ENCODE assay signal across 17 cellular contexts in the genomic region with DNA sequence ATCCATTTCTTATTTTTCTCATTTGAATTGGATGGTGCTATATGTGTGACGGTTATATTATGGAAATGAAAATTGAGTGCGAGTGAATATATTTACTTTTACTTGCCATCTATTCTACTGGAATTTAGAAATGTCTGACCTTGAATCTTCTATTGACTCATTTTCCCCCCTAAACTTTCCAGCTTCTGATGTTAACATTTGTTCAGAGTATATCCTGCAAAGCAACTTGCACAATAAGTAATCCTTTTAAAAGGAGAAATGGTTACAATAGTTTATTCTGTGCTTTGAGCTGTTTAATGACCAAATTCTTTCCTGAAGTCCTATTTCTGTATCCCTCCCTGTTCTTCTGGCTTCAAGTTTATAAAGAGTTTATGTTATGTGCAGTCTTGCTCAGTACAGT.
A peak's percentile ranks its signal among the peaks of the same experiment; 100 is the strongest.
DNase-seq lines count a peak whose midpoint lies in the region; ATAC-seq and TF ChIP-seq lines count a peak whose summit lies in the region.
"Had no signal": no experiment of that assay in that cellular context is flagged by ENCODE, and none has a peak within 500 bp of the region (broad histone marks: within the 10 kb centered on the region; RNA-seq: fewer than 3 reads in every experiment).

No MANE protein-coding gene starts in this region.

- TF ChIP-seq POLR2A in esophagus muscularis mucosa (IDR thresholded peaks at IDR 0.05; ENCODE audit: low read depth), result no peak
- no peak for TF ChIP-seq POLR2A in testis (IDR thresholded peaks at IDR 0.05)

- H3K36me3 ChIP-seq in esophagus muscularis mucosa (peaks cover 0 to 17% (median 4%) of the 10 kb centered on the region in 4 donors), testis (ENCODE audit: low read depth, missing control alignments) (no peaks in the 10 kb centered on the region)

- H3K36me3 Mint-ChIP-seq in T-helper 17 cell (ENCODE audit: low read depth) (no peaks in the 10 kb centered on the region), osteocyte (ENCODE audit: unreplicated experiment) (peaks cover 28% of the 10 kb centered on the region)
- peaks cover 5% of the 10 kb centered on the region for H3K36me3 Mint-ChIP-seq in activated T-helper 1 cell treated with anti-CD3 and anti-CD28 coated beads, Interleukin-12 subunit alpha, Interleukin-12 subunit beta, Interleukin-2, Interleukin-4 antibody, amounts not matched to agents 30 ng/mL and 10 ng/mL and 1 ng/mL, durations not matched to agents 14 hours and 24 hours and 36 hours (ENCODE audit: low read depth)

- TF ChIP-seq EP300 in esophagus muscularis mucosa (IDR thresholded peaks at IDR 0.05), result no peak

- no peak for DNase-seq in T-helper 17 cell
- no peak for DNase-seq in esophagus muscularis mucosa (ENCODE audit: extremely low spot score)
- DNase-seq in osteocyte (ENCODE audit: extremely low spot score, unreplicated experiment), result no peak
- no peak for DNase-seq in testis
- DNase-seq in kidney tubule cell (ENCODE audit: low spot score), result no peak
- DNase-seq in activated T-helper 1 cell treated with anti-CD3 and anti-CD28 coated beads, Interleukin-12 subunit alpha, Interleukin-12 subunit beta, Interleukin-2, Interleukin-4 antibody, amounts not matched to agents 30 ng/mL and 10 ng/mL and 1 ng/mL, durations not matched to agents 14 hours and 24 hours and 36 hours (ENCODE audit: low spot score), result no peak
- DNase-seq: ACHN; CD4-positive, alpha-beta memory T cell; DMS79; Kasumi-1; MM.1S; NCI-H1092 treated with DMSO at 0.1 percent for 48 hours; NCI-H2227 treated with DMSO at 0.1 percent for 48 hours; NCI-H524 treated with DMSO at 0.1 percent for 48 hours had no signal

- H3K27ac ChIP-seq in esophagus muscularis mucosa (replicated peaks in 1 of 4) (peak overlapping the region; percentile 64 to 77 (median 69)), testis (peak overlapping the region; percentile 41 to 92)

- WGBS in esophagus muscularis mucosa, result 52% methylated on average over 2 of the region's 2 CpGs
- 60 to 65% methylated on average over 2 of the region's 2 CpGs for WGBS in testis, 2 donors

- ATAC-seq in T-helper 17 cell, result no peak
- ATAC-seq in HG03469 (IDR thresholded peaks at IDR 0.05; ENCODE audit: unreplicated experiment), result no peak

- no peaks in the 10 kb centered on the region for H3K27me3 ChIP-seq in esophagus muscularis mucosa
- no peaks in the 10 kb centered on the region for H3K27me3 ChIP-seq in testis

- peak overlapping the region in 1 of 4 donors; percentile 5 for H3K4me3 ChIP-seq in esophagus muscularis mucosa
- H3K4me3 ChIP-seq in testis, result no peak overlapping the region

- H3K27ac Mint-ChIP-seq in T-helper 17 cell (peak overlapping the region; percentile 2), osteocyte (ENCODE audit: unreplicated experiment) (no peak overlapping the region)
- no peak overlapping the region for H3K27ac Mint-ChIP-seq in activated T-helper 1 cell treated with anti-CD3 and anti-CD28 coated beads, Interleukin-12 subunit alpha, Interleukin-12 subunit beta, Interleukin-2, Interleukin-4 antibody, amounts not matched to agents 30 ng/mL and 10 ng/mL and 1 ng/mL, durations not matched to agents 14 hours and 24 hours and 36 hours
- H3K27ac Mint-ChIP-seq: B cell, IgD-negative memory B cell had no signal

- H3K27me3 Mint-ChIP-seq in T-helper 17 cell (no peaks in the 10 kb centered on the region), osteocyte (ENCODE audit: unreplicated experiment) (no peaks in the 10 kb centered on the region)
- H3K27me3 Mint-ChIP-seq in activated T-helper 1 cell treated with anti-CD3 and anti-CD28 coated beads, Interleukin-12 subunit alpha, Interleukin-12 subunit beta, Interleukin-2, Interleukin-4 antibody, amounts not matched to agents 30 ng/mL and 10 ng/mL and 1 ng/mL, durations not matched to agents 14 hours and 24 hours and 36 hours (ENCODE audit: insufficient read depth), result peaks cover 12% of the 10 kb centered on the region
- H3K27me3 Mint-ChIP-seq: CD4-positive, alpha-beta memory T cell had no signal

- TF ChIP-seq CTCF in esophagus muscularis mucosa (IDR thresholded peaks at IDR 0.05) (no peak), osteocyte (IDR thresholded peaks at IDR 0.05) (no peak), testis (IDR thresholded peaks at IDR 0.05) (no peak)

- H3K4me3 Mint-ChIP-seq in T-helper 17 cell, result no peak overlapping the region
- peak overlapping the region; percentile 46 for H3K4me3 Mint-ChIP-seq in osteocyte (ENCODE audit: unreplicated experiment)
- H3K4me3 Mint-ChIP-seq in activated T-helper 1 cell treated with anti-CD3 and anti-CD28 coated beads, Interleukin-12 subunit alpha, Interleukin-12 subunit beta, Interleukin-2, Interleukin-4 antibody, amounts not matched to agents 30 ng/mL and 10 ng/mL and 1 ng/mL, durations not matched to agents 14 hours and 24 hours and 36 hours, result no peak overlapping the region
- H3K4me3 Mint-ChIP-seq: B cell; CD4-positive, alpha-beta memory T cell; IgD-negative memory B cell had no signal

- intact Hi-C loops in esophagus muscularis mucosa (cut with DNase I) (no loop called here), testis (cut with DNase I; ENCODE audit: low total_unique reads) (no loop called here)
- intact Hi-C loops in activated T-helper 1 cell treated with anti-CD3 and anti-CD28 coated beads, Interleukin-12 subunit alpha, Interleukin-12 subunit beta, Interleukin-2, Interleukin-4 antibody, amounts not matched to agents 30 ng/mL and 10 ng/mL and 1 ng/mL, durations not matched to agents 14 hours and 24 hours and 36 hours (cut with micrococcal nuclease), result loop anchor here (10.0 kb wide), 1 partner anchor 596 kb away; a partner anchor contains a TSS

- H3K4me1 Mint-ChIP-seq in T-helper 17 cell (no peaks in the 10 kb centered on the region), osteocyte (ENCODE audit: unreplicated experiment) (peaks cover 12% of the 10 kb centered on the region)
- no peaks in the 10 kb centered on the region for H3K4me1 Mint-ChIP-seq in activated T-helper 1 cell treated with anti-CD3 and anti-CD28 coated beads, Interleukin-12 subunit alpha, Interleukin-12 subunit beta, Interleukin-2, Interleukin-4 antibody, amounts not matched to agents 30 ng/mL and 10 ng/mL and 1 ng/mL, durations not matched to agents 14 hours and 24 hours and 36 hours (ENCODE audit: low read depth)
- H3K4me1 Mint-ChIP-seq: B cell; CD4-positive, alpha-beta memory T cell; IgD-negative memory B cell had no signal

- peaks cover 49 to 84% (median 65%) of the 10 kb centered on the region in 4 donors for H3K4me1 ChIP-seq in esophagus muscularis mucosa
- H3K4me1 ChIP-seq in testis, result peaks cover 40% of the 10 kb centered on the region

- H3K9me3 ChIP-seq in T-helper 17 cell (ENCODE audit: control insufficient read depth, low read length, poor library complexity, severe bottlenecking), result no peaks in the 10 kb centered on the region
- no peaks in the 10 kb centered on the region for H3K9me3 ChIP-seq in esophagus muscularis mucosa
- H3K9me3 ChIP-seq in testis, result no peaks in the 10 kb centered on the region

- peaks cover 3% of the 10 kb centered on the region for H3K9me3 Mint-ChIP-seq in osteocyte (ENCODE audit: unreplicated experiment)
- H3K9me3 Mint-ChIP-seq in activated T-helper 1 cell treated with anti-CD3 and anti-CD28 coated beads, Interleukin-12 subunit alpha, Interleukin-12 subunit beta, Interleukin-2, Interleukin-4 antibody, amounts not matched to agents 30 ng/mL and 10 ng/mL and 1 ng/mL, durations not matched to agents 14 hours and 24 hours and 36 hours, result no peaks in the 10 kb centered on the region
